ENCODE assay signal across 8 cellular contexts in genomic region chr19:9584073-9584833, GRCh38.
DNase-seq lines count a peak whose midpoint lies in the region; ATAC-seq lines count a peak whose summit lies in the region.

TSS of gene ZNF121 (minus strand) at chr19:9584504. CDS start at chr19:9568097, 16,407 bp downstream.

- no peaks in the 10 kb centered on the region for H3K27me3 ChIP-seq in layer of hippocampus (ENCODE audit: control insufficient read depth, insufficient read depth, low read length)

- ATAC-seq in GM18909 (IDR thresholded peaks at IDR 0.05; ENCODE audit: poor library complexity, unreplicated experiment): peak; percentile 84
- ATAC-seq in HG03342 (IDR thresholded peaks at IDR 0.05; ENCODE audit: unreplicated experiment): peak; percentile 88

- H3K27ac ChIP-seq in cingulate gyrus (ENCODE audit: low read depth, low read length): peak within 1 kb of the TSS; percentile 93
- H3K27ac ChIP-seq in layer of hippocampus (ENCODE audit: low read depth, low read length): peak within 1 kb of the TSS; percentile 90

- DNase-seq in AG08395 (ENCODE audit: low spot score) (peak; percentile 87), NCI-H510A (lab: John Stamatoyannopoulos, UW) (peak; percentile 77)
- DNase-seq in activated CD4-positive, alpha-beta T cell treated with anti-CD3 and anti-CD28 coated beads for 48 hours: peak; percentile 89
- peak; percentile 71 to 75 for DNase-seq in stimulated activated CD4-positive, alpha-beta T cell treated with anti-CD3 and anti-CD28 coated beads, Interleukin-1b, Interleukin-23, amount 100 ng/mL, for 4 hours (ENCODE audit: low read depth in 2 of 2)

Comparison
In these comparisons a context has a peak if more than half of its experiments do, and no peak if none do; other contexts are left out.
1. Peak in every context shown above with its lines: DNase-seq, ATAC-seq and H3K27ac ChIP-seq.